12 cellular contexts compared by ENCODE assay signal in genomic region chr14:85535316-85535715, GRCh38. TPM values are rescaled to one million over a fixed set of nuclear protein-coding genes. Genes with fewer than 3 reads are reported as not detected.
DNase-seq lines count a peak whose midpoint lies in the region; ATAC-seq and TF ChIP-seq lines count a peak whose summit lies in the region.
"Had no signal": no experiment of that assay in that cellular context is flagged by ENCODE, and none has a peak within 500 bp of the region (broad histone marks: within the 10 kb centered on the region; RNA-seq: fewer than 3 reads in every experiment).

No MANE protein-coding gene starts in this region.

- WGBS in esophagus squamous epithelium, 2 donors, result 55 to 59% methylated on average over 6 of the region's 6 CpGs

- H3K4me1 ChIP-seq in A673 (ENCODE audit: insufficient read depth, low read length, poor library complexity, severe bottlenecking) (peaks cover 34% of the 10 kb centered on the region), esophagus squamous epithelium (peaks cover 14 to 67% (median 24%) of the 10 kb centered on the region in 3 donors), osteoblast (ENCODE audit: insufficient read depth, low read length) (peaks cover 34% of the 10 kb centered on the region)

- H3K4me3 ChIP-seq in A673 (ENCODE audit: low read depth, low read length, poor library complexity, severe bottlenecking), result peak overlapping the region; percentile 77
- H3K4me3 ChIP-seq in MG63, result peak overlapping the region; percentile 61
- H3K4me3 ChIP-seq in esophagus squamous epithelium, result peak overlapping the region in 3 of 4 donors; percentile 58 to 79 (median 66)
- peak overlapping the region; percentile 73 for H3K4me3 ChIP-seq in osteoblast (ENCODE audit: insufficient read depth, low read length)

- intact Hi-C loops in A673 (cut with micrococcal nuclease; ENCODE audit: unreplicated experiment) (loop anchor here (5.0 to 10.0 kb wide), 2 partner anchors 522 to 1469 kb away; no protein-coding TSS in a partner anchor), esophagus squamous epithelium (cut with DNase I) (no loop called here)

- no peaks in the 10 kb centered on the region for H3K9me3 ChIP-seq in A673 (ENCODE audit: low read depth, low read length, poor library complexity, severe bottlenecking)
- no peaks in the 10 kb centered on the region for H3K9me3 ChIP-seq in MG63
- no peaks in the 10 kb centered on the region for H3K9me3 ChIP-seq in esophagus squamous epithelium
- H3K9me3 ChIP-seq in osteoblast (ENCODE audit: low read depth, low read length), result no peaks in the 10 kb centered on the region

- peaks cover 4% of the 10 kb centered on the region for H4K20me1 ChIP-seq in osteoblast (ENCODE audit: insufficient read depth, low read length)

- peak overlapping the region; percentile 45 for H2AFZ ChIP-seq in osteoblast (ENCODE audit: low read length)

- H3K27ac ChIP-seq in A673 (ENCODE audit: low read depth, low read length, poor library complexity, severe bottlenecking) (peak overlapping the region; percentile 90), esophagus squamous epithelium (peak overlapping the region in 3 of 4 donors; percentile 29 to 87 (median 79)), osteoblast (ENCODE audit: low read depth, low read length) (peak overlapping the region; percentile 26)

- peaks cover 70% of the 10 kb centered on the region for H3K79me2 ChIP-seq in osteoblast (ENCODE audit: insufficient read depth, low read length)

- TF ChIP-seq CTCF in A673 (conservative IDR thresholded peaks at IDR 0.05; ENCODE audit: low read depth, low read length) (no peak), esophagus squamous epithelium (IDR thresholded peaks at IDR 0.05) (no peak), osteoblast (IDR thresholded peaks at IDR 0.05; ENCODE audit: extremely low read depth, low read depth, low read length) (no peak)

- ATAC-seq in GM18858 (IDR thresholded peaks at IDR 0.05; ENCODE audit: unreplicated experiment) (no peak), HG03095 (IDR thresholded peaks at IDR 0.05; ENCODE audit: unreplicated experiment) (no peak)

- CTCF ChIA-PET in A673 (lab: Charles Lee), result interaction anchor here (0.7 kb wide), 1 partner anchor 57 kb away, joined by 3 read pairs; no protein-coding TSS in a partner anchor

- TF ChIP-seq POLR2A in esophagus squamous epithelium (IDR thresholded peaks at IDR 0.05), result no peak

- POLR2A ChIA-PET in A673 (lab: Charles Lee; ENCODE audit: low non-redundant PET), result interaction anchor here (0.6 to 0.7 kb wide), 2 partner anchors 53 to 68 kb away, joined by 3 to 7 read pairs; no protein-coding TSS in a partner anchor

- H3K36me3 ChIP-seq in A673 (ENCODE audit: insufficient read depth, low read length, poor library complexity, severe bottlenecking), result no peaks in the 10 kb centered on the region
- H3K36me3 ChIP-seq in MG63, result no peaks in the 10 kb centered on the region
- no peaks in the 10 kb centered on the region for H3K36me3 ChIP-seq in esophagus squamous epithelium
- H3K36me3 ChIP-seq in osteoblast (ENCODE audit: insufficient read depth, low read length), result no peaks in the 10 kb centered on the region

- H3K27me3 ChIP-seq in A673 (replicated peaks; ENCODE audit: insufficient read depth, low read depth, low read length, poor library complexity) (no peaks in the 10 kb centered on the region), MG63 (peaks cover 8% of the 10 kb centered on the region; the same call in 1 of the 2 replicates), esophagus squamous epithelium (peaks cover 0 to 48% (median 0%) of the 10 kb centered on the region in 4 donors), osteoblast (ENCODE audit: insufficient read depth, low read length) (no peaks in the 10 kb centered on the region)

- no TSS peak for BruUV-seq in A673 (replicated peaks; lab: Mats Ljungman, UMichigan)

- H3K4me2 ChIP-seq in osteoblast (ENCODE audit: insufficient read depth, low read length), result peak overlapping the region; percentile 99

- DNase-seq in A673 (ENCODE audit: low spot score), result peak; percentile 55
- no peak for DNase-seq in MG63
- DNase-seq in esophagus squamous epithelium (lab: John Stamatoyannopoulos, UW), result no peak
- peak; percentile 57 for DNase-seq in osteoblast (ENCODE audit: insufficient read length, low spot score, missing footprints)
- no peak for DNase-seq in RKO (ENCODE audit: low spot score)
- no peak for DNase-seq in globus pallidus (ENCODE audit: low spot score)
- DNase-seq: activated CD4-positive, CD25-positive, alpha-beta regulatory T cell; GF-D8; NCI-H2029; stimulated activated CD8-positive, alpha-beta memory T cell treated with anti-CD3 and anti-CD28 coated beads, Interleukin-4, amount 100 ng/mL, for 48 hours had no signal

RNA-seq across cellular contexts. Expression of gene FLRT2, which starts 5.4 kb away (rescaled TPM):
- 107 and 128 TPM in 2 replicates for total RNA-seq in A673 (2021)
- total RNA-seq in MG63 (2014; rRNA removed; shearing (Covaris generic); ENCODE audit: low replicate concordance), result 0.22 and 2.5 TPM in 2 replicates
- 1 to 10 TPM in 3 of 4 donors, under 1 TPM in 1; 0.61 to 8.4 (median 6.4) TPM for total RNA-seq in esophagus squamous epithelium
- 39.1 and 46.3 TPM in 2 replicates for total RNA-seq in osteoblast

Comparison
In these comparisons a context has a peak if more than half of its experiments do, and no peak if none do; other contexts are left out.
1. DNase-seq: peak in A673 (single experiment) and osteoblast (single experiment); none in MG63 (single experiment), esophagus squamous epithelium (single experiment), RKO (single experiment) and globus pallidus (single experiment).
2. H3K27ac ChIP-seq: peak in every context shown above with its lines; median percentile 90 in A673; 79 in esophagus squamous epithelium; 26 in osteoblast.
3. Peak in every context shown above with its lines, with median percentiles within 50 percentile points of each other: H3K4me3 ChIP-seq.